Comparison of ENCODE assay signal across 8 cellular contexts in genomic region chr1:25616080-25616931, GRCh38. TPM values are rescaled to one million over a fixed set of nuclear protein-coding genes. Genes with fewer than 3 reads are reported as not detected.
A peak's percentile ranks its signal among the peaks of the same experiment; 100 is the strongest.
DNase-seq lines count a peak whose midpoint lies in the region; ATAC-seq, FAIRE-seq and TF ChIP-seq lines count a peak whose summit lies in the region.

TSS of gene MAN1C1 (plus strand) at chr1:25616791. CDS start at chr1:25617798, 1,007 bp downstream.

- H3K27me3 Mint-ChIP-seq in astrocyte (ENCODE audit: low read depth, unreplicated experiment): peaks cover 75% of the 10 kb centered on the region

- DNase-seq in GM06990 (ENCODE audit: extremely low read depth, insufficient read length) (peak; percentile 85), NCI-H1417 treated with DMSO at 0.1 percent for 48 hours (lab: John Stamatoyannopoulos, UW) (peak; percentile 68), astrocyte (ENCODE audit: low read depth) (peak; percentile 46), hepatic stellate cell (ENCODE audit: low spot score) (peak; percentile 94), putamen (ENCODE audit: low spot score) (peak; percentile 93), vagina (ENCODE audit: extremely low spot score in 2 of 2) (no peak)

- H4K20me1 ChIP-seq in astrocyte (ENCODE audit: insufficient read depth, low read length): peaks cover 13% of the 10 kb centered on the region

- peak within 1 kb of the TSS; percentile 35 for H3K4me3 Mint-ChIP-seq in astrocyte (ENCODE audit: unreplicated experiment)

- H3K27ac Mint-ChIP-seq in astrocyte (ENCODE audit: unreplicated experiment): no peak within 1 kb of the TSS

- H3K4me1 Mint-ChIP-seq in astrocyte (ENCODE audit: low read depth, unreplicated experiment): no peaks in the 10 kb centered on the region

- peak within 1 kb of the TSS; percentile 67 for H2AFZ ChIP-seq in astrocyte (ENCODE audit: low read depth, low read length)

- H3K4me2 ChIP-seq in astrocyte (ENCODE audit: low read length): peak within 1 kb of the TSS; percentile 88

- TF ChIP-seq POLR2A in vagina (IDR thresholded peaks at IDR 0.05): peak in 1 of 2 donors; percentile 71

- H3K4me1 ChIP-seq in astrocyte (ENCODE audit: insufficient read depth, low read length) (peaks cover 5% of the 10 kb centered on the region), vagina (peaks cover 46% of the 10 kb centered on the region)

- H3K9ac ChIP-seq in astrocyte (ENCODE audit: low read length): peak within 1 kb of the TSS; percentile 15

- no peaks in the 10 kb centered on the region for H3K9me3 Mint-ChIP-seq in astrocyte (ENCODE audit: unreplicated experiment)

- H3K27me3 ChIP-seq in GM06990 (replicated peaks; ENCODE audit: control insufficient read depth, insufficient read depth, low read length) (no peaks in the 10 kb centered on the region; the same call in none of the 2 replicates), astrocyte (ENCODE audit: insufficient read depth, low read length) (peaks cover 61% of the 10 kb centered on the region), vagina (no peaks in the 10 kb centered on the region)

- H3K27ac ChIP-seq in astrocyte (ENCODE audit: low read depth, low read length) (no peak within 1 kb of the TSS), vagina (peak within 1 kb of the TSS; percentile 89)

- peak within 1 kb of the TSS; percentile 57 for H3K4me3 ChIP-seq in GM06990 (replicated peaks; ENCODE audit: low read depth, low read length)
- peak within 1 kb of the TSS; percentile 56 for H3K4me3 ChIP-seq in astrocyte (ENCODE audit: insufficient read depth, low read depth, low read length)
- H3K4me3 ChIP-seq in vagina: peak within 1 kb of the TSS; percentile 65 to 77

- peaks cover 2% of the 10 kb centered on the region for H3K36me3 Mint-ChIP-seq in astrocyte (ENCODE audit: low read depth, unreplicated experiment)

- FAIRE-seq in astrocyte (lab: Jason Lieb, UNC): no peak

- TF ChIP-seq CTCF in GM06990 (IDR thresholded peaks at IDR 0.05; ENCODE audit: insufficient read depth, low read length, poor library complexity, severe bottlenecking): peak; percentile 39
- no peak for TF ChIP-seq CTCF in astrocyte (IDR thresholded peaks at IDR 0.05; ENCODE audit: insufficient read depth, low read depth, low read length)
- peak in 1 of 3 experiments; percentile 31 for TF ChIP-seq CTCF in vagina (IDR thresholded peaks at IDR 0.05)

- no peaks in the 10 kb centered on the region for H3K36me3 ChIP-seq in GM06990 (ENCODE audit: control insufficient read depth, insufficient read depth, low read length)
- no peaks in the 10 kb centered on the region for H3K36me3 ChIP-seq in astrocyte (ENCODE audit: insufficient read depth, low read length)
- no peaks in the 10 kb centered on the region for H3K36me3 ChIP-seq in vagina

- H3K79me2 ChIP-seq in astrocyte (ENCODE audit: insufficient read depth, low read length): no peaks in the 10 kb centered on the region

- H3K9me3 ChIP-seq in astrocyte (ENCODE audit: insufficient read depth, low read depth, low read length) (no peaks in the 10 kb centered on the region), vagina (no peaks in the 10 kb centered on the region)

- peak; percentile 62 for ATAC-seq in HG02571 (IDR thresholded peaks at IDR 0.05; ENCODE audit: unreplicated experiment)

- intact Hi-C loops in T-helper 2 cell treated with Interferon-gamma antibody and Interleukin-4, amounts not matched to agents 100 ng/mL and 5 ng/mL, for 36 hours (cut with micrococcal nuclease): loop anchor here (1.0 kb wide), 1 partner anchor 26 kb away; no protein-coding TSS in a partner anchor
- intact Hi-C loops in vagina (cut with DNase I): loop anchor here (5.0 kb wide), 2 partner anchors 81 to 126 kb away; no protein-coding TSS in a partner anchor

RNA-seq across cellular contexts. Expression of gene MAN1C1, which starts in this region (rescaled TPM):
- 11.4 and 12.1 TPM in 2 replicates for total RNA-seq in T-helper 2 cell treated with Interferon-gamma antibody and Interleukin-4, amounts not matched to agents 100 ng/mL and 5 ng/mL, for 36 hours
- total RNA-seq in astrocyte (0.86 and 1.6 TPM in 2 replicates), vagina (31.4 TPM)

Comparison
In these comparisons a context has a peak if more than half of its experiments do, and no peak if none do; other contexts are left out.
1. DNase-seq: peak in GM06990 (single experiment), NCI-H1417 treated with DMSO at 0.1 percent for 48 hours (single experiment), astrocyte (single experiment), hepatic stellate cell (single experiment) and putamen (single experiment); none in vagina (0 of 2).
2. Peak in every context shown above with its lines, with median percentiles within 50 percentile points of each other: H3K4me3 ChIP-seq.